Comparison of ENCODE assay signal across 24 cellular contexts in genomic region chr13:50352720-50353491, GRCh38.
DNase-seq lines count a peak whose midpoint lies in the region; ATAC-seq and TF ChIP-seq lines count a peak whose summit lies in the region.
"Had no signal": no experiment of that assay in that cellular context is flagged by ENCODE, and none has a peak within 500 bp of the region (broad histone marks: within the 10 kb centered on the region; RNA-seq: fewer than 3 reads in every experiment).

No MANE protein-coding gene starts in this region.

- H3K4me3 ChIP-seq in vagina = no peak overlapping the region
- H3K4me3 ChIP-seq: ovary, right atrium auricular region, SJSA1, tibial artery had no signal

- peak overlapping the region; percentile 63 for H3K27ac Mint-ChIP-seq in stimulated activated naive CD8-positive, alpha-beta T cell treated with anti-CD3 and anti-CD28 coated beads, Interleukin-15, Interleukin-2, amounts not matched to agents 100 ng/mL and 50 ng/mL, for 24 hours
- H3K27ac Mint-ChIP-seq in stimulated activated naive CD8-positive, alpha-beta T cell treated with anti-CD3 and anti-CD28 coated beads, Interleukin-15, amount 100 ng/mL, for 72 hours = peak overlapping the region in 1 of 2 donors; percentile 48
- peak overlapping the region; percentile 90 for H3K27ac Mint-ChIP-seq in nephron progenitor cell
- no peak overlapping the region for H3K27ac Mint-ChIP-seq in activated T-cell treated with anti-CD3 and anti-CD28 coated beads, Interleukin-2, amount 50 U/mL, for 24 hours

- no peak for TF ChIP-seq CTCF in nephron progenitor cell (IDR thresholded peaks at IDR 0.05)
- no peak for TF ChIP-seq CTCF in vagina (IDR thresholded peaks at IDR 0.05)

- H3K27ac ChIP-seq in epithelial cell of prostate (peak overlapping the region; percentile 44), vagina (no peak overlapping the region)
- H3K27ac ChIP-seq: ovary, right atrium auricular region, SJSA1, tibial artery, VCaP had no signal

- intact Hi-C loops in vagina (cut with DNase I) = no loop called here

- no peak overlapping the region for H3K4me3 Mint-ChIP-seq in stimulated activated naive CD8-positive, alpha-beta T cell treated with anti-CD3 and anti-CD28 coated beads, Interleukin-15, Interleukin-2, amounts not matched to agents 100 ng/mL and 50 ng/mL, for 24 hours
- H3K4me3 Mint-ChIP-seq in stimulated activated naive CD8-positive, alpha-beta T cell treated with anti-CD3 and anti-CD28 coated beads, Interleukin-15, amount 100 ng/mL, for 72 hours = no peak overlapping the region
- H3K4me3 Mint-ChIP-seq in nephron progenitor cell = no peak overlapping the region
- no peak overlapping the region for H3K4me3 Mint-ChIP-seq in activated T-cell treated with anti-CD3 and anti-CD28 coated beads, Interleukin-2, amount 50 U/mL, for 24 hours

- peaks cover 2% of the 10 kb centered on the region for H3K27me3 Mint-ChIP-seq in stimulated activated naive CD8-positive, alpha-beta T cell treated with anti-CD3 and anti-CD28 coated beads, Interleukin-15, Interleukin-2, amounts not matched to agents 100 ng/mL and 50 ng/mL, for 24 hours
- H3K27me3 Mint-ChIP-seq in stimulated activated naive CD8-positive, alpha-beta T cell treated with anti-CD3 and anti-CD28 coated beads, Interleukin-15, amount 100 ng/mL, for 72 hours = peaks cover 14% of the 10 kb centered on the region
- peaks cover 3% of the 10 kb centered on the region for H3K27me3 Mint-ChIP-seq in nephron progenitor cell (ENCODE audit: low read depth, poor library complexity)
- H3K27me3 Mint-ChIP-seq in activated T-cell treated with anti-CD3 and anti-CD28 coated beads, Interleukin-2, amount 50 U/mL, for 24 hours = peaks cover 6% of the 10 kb centered on the region

- H3K9me3 Mint-ChIP-seq in stimulated activated naive CD8-positive, alpha-beta T cell treated with anti-CD3 and anti-CD28 coated beads, Interleukin-15, Interleukin-2, amounts not matched to agents 100 ng/mL and 50 ng/mL, for 24 hours = no peaks in the 10 kb centered on the region
- H3K9me3 Mint-ChIP-seq in stimulated activated naive CD8-positive, alpha-beta T cell treated with anti-CD3 and anti-CD28 coated beads, Interleukin-15, amount 100 ng/mL, for 72 hours = no peaks in the 10 kb centered on the region
- peaks cover 2% of the 10 kb centered on the region for H3K9me3 Mint-ChIP-seq in nephron progenitor cell
- H3K9me3 Mint-ChIP-seq in activated T-cell treated with anti-CD3 and anti-CD28 coated beads, Interleukin-2, amount 50 U/mL, for 24 hours = no peaks in the 10 kb centered on the region
- H3K9me3 Mint-ChIP-seq: CD8-positive, alpha-beta memory T cell had no signal

- no peak for TF ChIP-seq POLR2A in vagina (IDR thresholded peaks at IDR 0.05)

- ATAC-seq in stimulated activated naive CD8-positive, alpha-beta T cell treated with anti-CD3 and anti-CD28 coated beads, Interleukin-15, amount 100 ng/mL, for 72 hours = no peak
- ATAC-seq: Panc1 had no signal

- peaks cover 28% of the 10 kb centered on the region for H3K4me1 Mint-ChIP-seq in stimulated activated naive CD8-positive, alpha-beta T cell treated with anti-CD3 and anti-CD28 coated beads, Interleukin-15, Interleukin-2, amounts not matched to agents 100 ng/mL and 50 ng/mL, for 24 hours (ENCODE audit: low read depth)
- H3K4me1 Mint-ChIP-seq in stimulated activated naive CD8-positive, alpha-beta T cell treated with anti-CD3 and anti-CD28 coated beads, Interleukin-15, amount 100 ng/mL, for 72 hours = peaks cover 31% of the 10 kb centered on the region
- peaks cover 60% of the 10 kb centered on the region for H3K4me1 Mint-ChIP-seq in nephron progenitor cell
- peaks cover 28% of the 10 kb centered on the region for H3K4me1 Mint-ChIP-seq in activated T-cell treated with anti-CD3 and anti-CD28 coated beads, Interleukin-2, amount 50 U/mL, for 24 hours (ENCODE audit: low read depth)

- DNase-seq in stimulated activated naive CD8-positive, alpha-beta T cell treated with anti-CD3 and anti-CD28 coated beads, Interleukin-15, amount 100 ng/mL, for 72 hours = no peak
- DNase-seq in epithelial cell of prostate (ENCODE audit: low read depth, low spot score) (no peak), nephron progenitor cell (no peak), cerebellar cortex (ENCODE audit: low spot score) (no peak), vagina (ENCODE audit: extremely low spot score in 2 of 2) (no peak), inferior parietal cortex (ENCODE audit: extremely low spot score) (no peak)
- no peak for DNase-seq in activated T-cell treated with anti-CD3 and anti-CD28 coated beads, Interleukin-2, amount 50 U/mL, for 24 hours
- DNase-seq: activated CD4-positive, alpha-beta T cell treated with anti-CD3 and anti-CD28 coated beads for 48 hours; activated naive CD4-positive, alpha-beta T cell; activated T-cell treated with anti-CD3 and anti-CD28 coated beads, Interleukin-2, amount 50 U/mL, for 48 hours; CD8-positive, alpha-beta memory T cell; GOT3; KG1; NCI-H1436 treated with DMSO at 0.1 percent for 48 hours; NCI-H2107; NK-92 treated with Interleukin-12 subunit alpha and Interleukin-12 subunit beta, amount 100 ng/mL, for 24 hours; ovary; stimulated activated naive CD8-positive, alpha-beta T cell treated with anti-CD3 and anti-CD28 coated beads, Interleukin-15, Interleukin-2, amounts not matched to agents 100 U/mL and 50 U/mL, for 24 hours; tibial artery had no signal

- H3K27me3 ChIP-seq in vagina = no peaks in the 10 kb centered on the region
- H3K27me3 ChIP-seq: ovary, right atrium auricular region, SJSA1, tibial artery had no signal

- H3K36me3 ChIP-seq in vagina = no peaks in the 10 kb centered on the region
- H3K36me3 ChIP-seq: ovary, right atrium auricular region, SJSA1, tibial artery had no signal

- no peaks in the 10 kb centered on the region for H3K36me3 Mint-ChIP-seq in stimulated activated naive CD8-positive, alpha-beta T cell treated with anti-CD3 and anti-CD28 coated beads, Interleukin-15, Interleukin-2, amounts not matched to agents 100 ng/mL and 50 ng/mL, for 24 hours (ENCODE audit: low read depth)
- peaks cover 3% of the 10 kb centered on the region for H3K36me3 Mint-ChIP-seq in nephron progenitor cell (ENCODE audit: low read depth)
- no peaks in the 10 kb centered on the region for H3K36me3 Mint-ChIP-seq in activated T-cell treated with anti-CD3 and anti-CD28 coated beads, Interleukin-2, amount 50 U/mL, for 24 hours (ENCODE audit: low read depth)

- H3K9me3 ChIP-seq in vagina = no peaks in the 10 kb centered on the region
- H3K9me3 ChIP-seq: ovary, right atrium auricular region, SJSA1, tibial artery had no signal

- peaks cover 8% of the 10 kb centered on the region for H3K4me1 ChIP-seq in vagina
